In genomic region chr13:40770609-40770933, GRCh38 we compare ENCODE assay signal across 8 cellular contexts. TPM values are rescaled to one million over a fixed set of nuclear protein-coding genes. Genes with fewer than 3 reads are reported as not detected.
DNase-seq lines count a peak whose midpoint lies in the region; ATAC-seq and TF ChIP-seq lines count a peak whose summit lies in the region.

No MANE protein-coding gene starts in this region.

- peaks cover 0 to 8% of the 10 kb centered on the region in 2 donors for H3K4me1 ChIP-seq in adrenal gland (replicated peaks in 1 of 2)

- intact Hi-C loops in activated CD4-positive, alpha-beta T cell treated with anti-CD3 and anti-CD28 coated beads for 36 hours (cut with DNase I, micrococcal nuclease) = loop anchor here (2.0 to 10.0 kb wide), 9 partner anchors 104 to 1736 kb away; partner anchors contain the start of genes DGKH (in 1 of the 2), FOXO1 (in 1 of the 2), KBTBD6 (in 1 of the 2) and NHLRC3 (in 1 of the 2)
- intact Hi-C loops in adrenal gland (cut with DNase I) = loop anchor here in 1 of 2 donors (10.0 kb wide), 1 partner anchor 1086 kb away; no protein-coding TSS in a partner anchor
- intact Hi-C loops in left colon (cut with DNase I, micrococcal nuclease) = no loop called here

- H3K4me3 Mint-ChIP-seq in activated CD4-positive, alpha-beta T cell treated with anti-CD3 and anti-CD28 coated beads for 36 hours = peak overlapping the region; percentile 89

- peak overlapping the region; percentile 63 to 86 (median 80) for H3K27ac ChIP-seq in adrenal gland
- H3K27ac ChIP-seq in substantia nigra (ENCODE audit: low read depth, low read length, poor library complexity, severe bottlenecking) = peak overlapping the region; percentile 88

- CTCF ChIA-PET in activated CD4-positive, alpha-beta T cell treated with anti-CD3 and anti-CD28 coated beads for 36 hours (lab: Charles Lee) = interaction anchor here (0.7 kb wide), 1 partner anchor 43 kb away, joined by 3 read pairs; no protein-coding TSS in a partner anchor

- H3K9me3 Mint-ChIP-seq in activated CD4-positive, alpha-beta T cell treated with anti-CD3 and anti-CD28 coated beads for 36 hours (ENCODE audit: low read depth) = no peaks in the 10 kb centered on the region

- peak overlapping the region; percentile 97 for H3K27ac Mint-ChIP-seq in activated CD4-positive, alpha-beta T cell treated with anti-CD3 and anti-CD28 coated beads for 36 hours

- H3K36me3 Mint-ChIP-seq in activated CD4-positive, alpha-beta T cell treated with anti-CD3 and anti-CD28 coated beads for 36 hours (ENCODE audit: low read depth) = peaks cover 9% of the 10 kb centered on the region

- H3K4me1 Mint-ChIP-seq in activated CD4-positive, alpha-beta T cell treated with anti-CD3 and anti-CD28 coated beads for 36 hours = peaks cover 29% of the 10 kb centered on the region

- POLR2A ChIA-PET in activated CD4-positive, alpha-beta T cell treated with anti-CD3 and anti-CD28 coated beads for 36 hours (lab: Charles Lee) = interaction anchor here (0.5 kb wide), 1 partner anchor 887 kb away, joined by 5 read pairs; no protein-coding TSS in a partner anchor

- H3K4me3 ChIP-seq in adrenal gland = peak overlapping the region; percentile 66 to 90 (median 72)

- H3K27me3 ChIP-seq in adrenal gland = no peaks in the 10 kb centered on the region

- H3K36me3 ChIP-seq in adrenal gland (replicated peaks in 1 of 2) = no peaks in the 10 kb centered on the region

- H3K9me3 ChIP-seq in adrenal gland (replicated peaks in 1 of 3) = no peaks in the 10 kb centered on the region

- no peak for DNase-seq in activated CD4-positive, alpha-beta T cell treated with anti-CD3 and anti-CD28 coated beads for 36 hours
- no peak for DNase-seq in activated CD4-positive, alpha-beta T cell treated with anti-CD3 and anti-CD28 coated beads, Interleukin-2, amount 50 U/mL, for 48 hours
- no peak for DNase-seq in adrenal gland
- no peak for DNase-seq in left colon
- DNase-seq in substantia nigra (lab: John Stamatoyannopoulos, UW) = no peak
- DNase-seq in mucosa of gallbladder (ENCODE audit: low spot score) = no peak
- DNase-seq in GM20000 (ENCODE audit: low spot score) = no peak
- no peak for DNase-seq in MV-4-11 (lab: John Stamatoyannopoulos, UW)

- WGBS in adrenal gland, 4 donors = 0 to 1% (median 0%) methylated on average over 9 of the region's 9 CpGs

- TF ChIP-seq POLR2A in adrenal gland (IDR thresholded peaks at IDR 0.05) = no peak

- H3K27me3 Mint-ChIP-seq in activated CD4-positive, alpha-beta T cell treated with anti-CD3 and anti-CD28 coated beads for 36 hours = no peaks in the 10 kb centered on the region

- ATAC-seq in activated CD4-positive, alpha-beta T cell treated with anti-CD3 and anti-CD28 coated beads for 36 hours = no peak
- peak; percentile 32 for ATAC-seq in left colon

- no peak for TF ChIP-seq CTCF in adrenal gland (IDR thresholded peaks at IDR 0.05)
- TF ChIP-seq CTCF in GM20000 (IDR thresholded peaks at IDR 0.05; ENCODE audit: extremely low read depth, missing control alignments) = no peak

RNA-seq across cellular contexts. Expression of gene MRPS31, which starts 0.4 kb away (rescaled TPM):
- 10 to 100 TPM; 45.8 to 46.1 TPM for total RNA-seq in activated CD4-positive, alpha-beta T cell treated with anti-CD3 and anti-CD28 coated beads for 36 hours
- 10 to 100 TPM; 13.1 to 28.2 (median 20.8) TPM for total RNA-seq in adrenal gland
- polyA plus RNA-seq in adrenal gland = 100 to 1,000 TPM in 1 of 3 donors, 10 to 100 TPM in 2; 35.7 to 115 (median 55.1) TPM
- 10 to 100 TPM; 17.6 to 19.0 TPM for total RNA-seq in left colon
- 18.1 TPM for total RNA-seq in mucosa of gallbladder

RNA-seq across cellular contexts. Expression of gene SLC25A15, which starts 18.8 kb away (rescaled TPM):
- total RNA-seq in activated CD4-positive, alpha-beta T cell treated with anti-CD3 and anti-CD28 coated beads for 36 hours = 10 to 100 TPM; 20.5 to 23.6 TPM
- total RNA-seq in adrenal gland = 1 to 10 TPM; 2.2 to 7.0 (median 4.0) TPM
- polyA plus RNA-seq in adrenal gland = 1 to 10 TPM in 1 of 3 donors, under 1 TPM in 2; 0.32 to 4.6 (median 0.40) TPM
- total RNA-seq in left colon = 10 to 100 TPM in 1 of 2 donors, 1 to 10 TPM in 1; 7.7 to 11.3 TPM
- 11.8 TPM for total RNA-seq in mucosa of gallbladder

Comparison
In these comparisons a context has a peak if more than half of its experiments do, and no peak if none do; other contexts are left out.
1. intact Hi-C loops: an anchor here in activated CD4-positive, alpha-beta T cell treated with anti-CD3 and anti-CD28 coated beads for 36 hours (2.0 to 10.0 kb wide); none called in left colon.